Comparison of ENCODE assay signal across 20 cellular contexts in the genomic region with DNA sequence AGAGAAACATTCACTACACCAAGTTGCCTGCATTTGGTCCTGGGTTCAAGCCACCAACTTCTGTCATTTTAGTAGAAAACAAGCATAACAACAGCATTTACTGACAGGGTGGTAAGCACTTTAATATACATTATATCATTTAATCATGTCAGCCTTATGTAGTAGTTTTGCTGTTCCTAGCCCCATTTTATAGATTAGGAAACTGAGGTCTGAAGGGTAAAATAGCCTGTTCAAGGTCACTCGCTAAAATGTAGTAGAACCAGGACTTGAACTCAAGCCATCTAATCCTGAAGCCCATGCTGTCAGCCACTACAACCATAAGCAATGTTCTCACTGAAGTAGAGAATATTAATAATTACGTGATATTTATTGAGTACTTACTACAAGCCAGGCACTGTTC. TPM values are rescaled to one million over a fixed set of nuclear protein-coding genes. Genes with fewer than 3 reads are reported as not detected.
A peak's percentile ranks its signal among the peaks of the same experiment; 100 is the strongest.
DNase-seq lines count a peak whose midpoint lies in the region; ATAC-seq, FAIRE-seq and TF ChIP-seq lines count a peak whose summit lies in the region.
"Had no signal": no experiment of that assay in that cellular context is flagged by ENCODE, and none has a peak within 500 bp of the region (broad histone marks: within the 10 kb centered on the region; RNA-seq: fewer than 3 reads in every experiment).

No MANE protein-coding gene starts in this region.

- DNase-seq in A549 (ENCODE audit: low read depth in 1 of 2, low spot score in 1 of 2) (no peak), K562 (ENCODE audit: extremely low read depth in 1 of 4, low spot score in 3 of 4) (no peak), trophoblast cell (no peak), inferior parietal cortex (ENCODE audit: extremely low spot score) (no peak), pancreas (no peak)
- DNase-seq: 8988T; AML-193; Caco-2; Calu3; CD4-positive, alpha-beta T cell; CD8-positive, alpha-beta T cell; DMS79 treated with DMSO at 0.1 percent for 48 hours; GF-D8 had no signal

- no peak overlapping the region for H2BK12ac ChIP-seq in trophoblast cell (ENCODE audit: low read length)

- no peak overlapping the region for H2AFZ ChIP-seq in K562 (ENCODE audit: low read depth, low read length)
- no peak overlapping the region for H2AFZ ChIP-seq in trophoblast cell (ENCODE audit: insufficient read depth, low read length, poor library complexity)

- no peak overlapping the region for H2AK5ac ChIP-seq in trophoblast cell (ENCODE audit: low read length)

- no peak overlapping the region for H3K4ac ChIP-seq in trophoblast cell (ENCODE audit: low read depth, low read length)

- CTCF ChIA-PET in A549 (lab: Yijun Ruan, JAX) (no interaction called here), K562 (lab: Yijun Ruan, JAX; ENCODE audit: low intra/inter-chr PET ratio) (no interaction called here)

- no peak for TF ChIP-seq POLR2A in A549 (IDR thresholded peaks at IDR 0.05; ENCODE audit: low read length)
- no peak for TF ChIP-seq POLR2A in K562 (conservative IDR thresholded peaks at IDR 0.05)

- H3K79me2 ChIP-seq in K562 (ENCODE audit: control insufficient read depth, insufficient read depth, low read length) (no peaks in the 10 kb centered on the region), trophoblast cell (ENCODE audit: control insufficient read depth, insufficient read depth, low read length, poor library complexity) (no peaks in the 10 kb centered on the region)

- FAIRE-seq in A549 (lab: Jason Lieb, UNC) (no peak), K562 (lab: Jason Lieb, UNC) (no peak), pancreas (lab: Jason Lieb, UNC) (no peak)
- FAIRE-seq: A204.1, D721Med, G401.6, GM12891, GM19239 had no signal

- 99% methylated on average over 2 of the region's 2 CpGs for WGBS in A549 (ENCODE audit: missing lambda C conversion rate)
- WGBS in K562 (ENCODE audit: insufficient coverage, low coverage, missing lambda C conversion rate): 4% methylated on average over 2 of the region's 2 CpGs
- no CpG with 5 or more reads among the region's 2 CpGs for WGBS in trophoblast cell (ENCODE audit: extremely low coverage, insufficient coverage, insufficient read length)
- WGBS in pancreas, 2 donors: 98 to 100% methylated on average over 2 of the region's 2 CpGs

- intact Hi-C loops in K562 (cut with micrococcal nuclease) (no loop called here), pancreas (cut with DNase I) (no loop called here)

- H3K36me3 ChIP-seq in K562 (ENCODE audit: control insufficient read depth, insufficient read depth, low read length): no peaks in the 10 kb centered on the region
- no peaks in the 10 kb centered on the region for H3K36me3 ChIP-seq in trophoblast cell (ENCODE audit: control insufficient read depth in 1 of 2, insufficient read depth in 2 of 2, low read length in 2 of 2)
- H3K36me3 ChIP-seq in pancreas: no peaks in the 10 kb centered on the region
- H3K36me3 ChIP-seq: BLaER1 treated with 17β-estradiol and CSF1 and Interleukin-3, amounts not matched to agents 10 nM and 100 nM had no signal

- no TSS peak for BruUV-seq in K562 (replicated peaks; lab: Mats Ljungman, UMichigan)

- no peaks in the 10 kb centered on the region for H3K9me1 ChIP-seq in K562 (ENCODE audit: control insufficient read depth, insufficient read depth, low read length)

- POLR2A ChIA-PET in A549 (lab: Yijun Ruan, JAX) (no interaction called here), K562 (lab: Yijun Ruan, JAX) (interaction anchor here (1.6 kb wide), 1 partner anchor 11 kb away, joined by 3 read pairs; no protein-coding TSS in a partner anchor)

- no peak overlapping the region for H2BK5ac ChIP-seq in trophoblast cell (ENCODE audit: low read depth, low read length, poor library complexity)

- no peak for TF ChIP-seq EP300 in A549 (IDR thresholded peaks at IDR 0.05)
- no peak for TF ChIP-seq EP300 in K562 (IDR thresholded peaks at IDR 0.05; ENCODE audit: low read length)

- H3K79me1 ChIP-seq in trophoblast cell (ENCODE audit: low read length): no peaks in the 10 kb centered on the region

- H3K4me3 ChIP-seq in A549: no peak overlapping the region
- H3K4me3 ChIP-seq in K562: no peak overlapping the region
- no peak overlapping the region for H3K4me3 ChIP-seq in trophoblast cell (ENCODE audit: low read depth, low read length)
- no peak overlapping the region for H3K4me3 ChIP-seq in pancreas
- H3K4me3 ChIP-seq: BLaER1 treated with 17β-estradiol and CSF1 and Interleukin-3, amounts not matched to agents 10 nM and 100 nM had no signal

- no peak overlapping the region for H3K18ac ChIP-seq in trophoblast cell (ENCODE audit: low read length)

- H3K4me2 ChIP-seq in A549 (no peak overlapping the region), K562 (ENCODE audit: insufficient read depth, low read length) (no peak overlapping the region), trophoblast cell (ENCODE audit: low read length) (no peak overlapping the region)
- H3K4me2 ChIP-seq: BLaER1 treated with 17β-estradiol and CSF1 and Interleukin-3, amounts not matched to agents 10 nM and 100 nM had no signal

- H4K8ac ChIP-seq in trophoblast cell (ENCODE audit: low read depth, low read length): no peak overlapping the region

- TF ChIP-seq CTCF in A549 (IDR thresholded peaks at IDR 0.05): no peak
- TF ChIP-seq CTCF in K562 (IDR thresholded peaks at IDR 0.05 in 2 of 3, conservative IDR thresholded peaks at IDR 0.05 in 1 of 3; ENCODE audit: insufficient read depth in 2 of 3, low read depth in 1 of 3, low read length in 3 of 3): no peak
- TF ChIP-seq CTCF in pancreas (IDR thresholded peaks at IDR 0.05): no peak

- peak overlapping the region; percentile 61 for H3K23ac ChIP-seq in trophoblast cell (ENCODE audit: low read length)

- no peak overlapping the region for H3K14ac ChIP-seq in trophoblast cell (ENCODE audit: low read length)

- in situ Hi-C loops in K562 (cut with MboI): no loop called here

- ATAC-seq in A549 (no peak), K562 (no peak), pancreas (no peak)
- ATAC-seq: CD8-positive, alpha-beta T cell had no signal

- H3K4me1 ChIP-seq in A549 (no peaks in the 10 kb centered on the region), K562 (replicated peaks in 1 of 2; ENCODE audit: control insufficient read depth in 2 of 2, insufficient read depth in 2 of 2, low read length in 2 of 2) (no peaks in the 10 kb centered on the region), trophoblast cell (ENCODE audit: control insufficient read depth in 1 of 2, insufficient read depth in 2 of 2, low read length in 2 of 2) (peaks cover 2 to 3% of the 10 kb centered on the region in 2 experiments), pancreas (no peaks in the 10 kb centered on the region)

- no peak overlapping the region for H3K9ac ChIP-seq in K562 (ENCODE audit: insufficient read depth in 1 of 2, low read depth in 2 of 2, low read length in 2 of 2)
- H3K9ac ChIP-seq in trophoblast cell (ENCODE audit: low read length): no peak overlapping the region
- H3K9ac ChIP-seq: BLaER1 treated with 17β-estradiol and CSF1 and Interleukin-3, amounts not matched to agents 10 nM and 100 nM had no signal

- H3K27me3 ChIP-seq in K562 (ENCODE audit: control insufficient read depth in 2 of 2, insufficient read depth in 2 of 2, low read length in 2 of 2): no peaks in the 10 kb centered on the region
- H3K27me3 ChIP-seq in trophoblast cell (ENCODE audit: insufficient read depth, low read length): no peaks in the 10 kb centered on the region
- H3K27me3 ChIP-seq in pancreas: no peaks in the 10 kb centered on the region
- H3K27me3 ChIP-seq: BLaER1 treated with 17β-estradiol and CSF1 and Interleukin-3, amounts not matched to agents 10 nM and 100 nM had no signal

- no peak overlapping the region for H4K12ac ChIP-seq in trophoblast cell (ENCODE audit: low read depth, low read length)

- H4K91ac ChIP-seq in trophoblast cell (ENCODE audit: low read depth, low read length): no peak overlapping the region

- TF ChIP-seq RAD21 in A549 (conservative IDR thresholded peaks at IDR 0.05 in 1 of 2, IDR thresholded peaks at IDR 0.05 in 1 of 2): no peak
- TF ChIP-seq RAD21 in K562 (CRISPR knock-in tag; conservative IDR thresholded peaks at IDR 0.05 in 1 of 2, IDR thresholded peaks at IDR 0.05 in 1 of 2): no peak

- no peak overlapping the region for H3K27ac ChIP-seq in A549
- H3K27ac ChIP-seq in K562 (ENCODE audit: extremely low read depth, low read depth, low read length): no peak overlapping the region
- H3K27ac ChIP-seq in trophoblast cell (ENCODE audit: low read depth, low read length): no peak overlapping the region
- no peak overlapping the region for H3K27ac ChIP-seq in pancreas
- H3K27ac ChIP-seq: BLaER1 treated with 17β-estradiol and CSF1 and Interleukin-3, amounts not matched to agents 10 nM and 100 nM; C4-2B had no signal

- H2BK120ac ChIP-seq in trophoblast cell (ENCODE audit: insufficient read depth, low read length, poor library complexity): no peak overlapping the region

- no peaks in the 10 kb centered on the region for H3K9me3 ChIP-seq in A549
- no peaks in the 10 kb centered on the region for H3K9me3 ChIP-seq in K562 (replicated peaks; ENCODE audit: control insufficient read depth, insufficient read depth, low read depth, low read length)
- no peaks in the 10 kb centered on the region for H3K9me3 ChIP-seq in trophoblast cell (ENCODE audit: insufficient read depth, low read depth, low read length)
- no peaks in the 10 kb centered on the region for H3K9me3 ChIP-seq in pancreas
- H3K9me3 ChIP-seq: BLaER1 treated with 17β-estradiol and CSF1 and Interleukin-3, amounts not matched to agents 10 nM and 100 nM; Caco-2 had no signal

- H4K20me1 ChIP-seq in K562 (replicated peaks; ENCODE audit: control insufficient read depth, insufficient read depth, low read length): no peaks in the 10 kb centered on the region
- H4K20me1 ChIP-seq: BLaER1 treated with 17β-estradiol and CSF1 and Interleukin-3, amounts not matched to agents 10 nM and 100 nM had no signal

RNA-seq across cellular contexts. Expression of a gene that starts 59.7 kb away (rescaled TPM):
- polyA plus RNA-seq in A549 (2011; rRNA removed) (23.8 and 29.0 TPM in 2 replicates), A549 (2017; fragmentation: RNase III; extraction: RNeasy Plus Mini Kit Qiagen cat#74134 plus additional on column Dnase treatment) (16.9 to 17.6 TPM (median 17.4 TPM) in 3 replicates), K562 (2011; rRNA removed) (7.3 and 9.3 TPM in 2 replicates), K562 (2014; fragmentation: Illumina TruSeq; extraction: Trizol) (5.8 and 6.4 TPM in 2 replicates), K562 (2014; fragmentation: Nextera tagmentation; extraction: Ambion mirVana) (1 to 10 TPM; 7.6 to 9.3 TPM), K562 (2014; rRNA removed) (3.5 and 3.6 TPM in 2 replicates), pancreas (1 to 10 TPM; 2.4 to 3.2 TPM)
- 7.7 and 10.0 TPM in 2 replicates for polyA plus RNA-seq in A549 (2012; cell fraction: cytosol; rRNA removed)
- polyA plus RNA-seq in A549 (2012; cell fraction: nucleus; rRNA removed): 13.6 and 17.2 TPM in 2 replicates
- polyA minus RNA-seq in A549 (2011; rRNA and poly(A)+ RNA removed): 47.5 and 63.6 TPM in 2 replicates
- 14.2 and 15.9 TPM in 2 replicates for total RNA-seq in K562 (2011; cell fraction: chromatin; rRNA removed; ENCODE audit: low replicate concordance)
- 10.7 TPM in 2 replicates for total RNA-seq in K562 (2011; cell fraction: nucleolus; rRNA removed)
- 11.1 and 11.5 TPM in 2 replicates for total RNA-seq in K562 (2011; cell fraction: nucleoplasm; rRNA removed)
- total RNA-seq in K562 (2014; rRNA removed) (4.4 and 5.8 TPM in 2 replicates), K562 (2014; rRNA removed; fragmentation: Illumina TruSeq; extraction: Trizol) (3.9 and 4.9 TPM in 2 replicates), K562 (2015; rRNA removed; fragmentation: Illumina TruSeq; extraction: Trizol) (5.8 and 5.9 TPM in 2 replicates), K562 (2021) (8.2 and 9.4 TPM in 2 replicates), pancreas (10 to 100 TPM in 3 of 6 donors, 1 to 10 TPM in 3; 5.9 to 18.2 (median 9.5) TPM)
- polyA plus RNA-seq in K562 (2011; cell fraction: cytosol; rRNA removed): 6.6 and 7.3 TPM in 2 replicates
- 6.5 and 9.3 TPM in 2 replicates for polyA plus RNA-seq in K562 (2011; cell fraction: nucleus; rRNA removed)
- 5.3 and 6.1 TPM in 2 replicates for polyA plus RNA-seq in K562 (2012)
- polyA minus RNA-seq in K562 (2011; rRNA and poly(A)+ RNA removed): 13.6 and 18.4 TPM in 2 replicates
- 4.6 and 6.0 TPM in 2 replicates for polyA minus RNA-seq in K562 (2011; cell fraction: cytosol; rRNA and poly(A)+ RNA removed)
- 8.3 and 10.7 TPM in 2 replicates for polyA minus RNA-seq in K562 (2011; cell fraction: nucleus; rRNA and poly(A)+ RNA removed)
- 8.7 and 9.4 TPM in 2 replicates for polyA plus RNA-seq in trophoblast cell (2013)
